ENCODE assay signal across 9 cellular contexts in genomic region chr16:14399397-14400284, GRCh38.
DNase-seq lines count a peak whose midpoint lies in the region; ATAC-seq and TF ChIP-seq lines count a peak whose summit lies in the region.
"Had no signal": no experiment of that assay in that cellular context is flagged by ENCODE, and none has a peak within 500 bp of the region (broad histone marks: within the 10 kb centered on the region; RNA-seq: fewer than 3 reads in every experiment).

No MANE protein-coding gene starts in this region.

- H3K56ac ChIP-seq in IMR-90 (ENCODE audit: extremely low read depth, insufficient read depth, low read length): no peak overlapping the region

- whole genome bisulfite sequencing in IMR-90 (ENCODE audit: extremely low coverage in 2 of 2, insufficient read length in 1 of 2), 2 experiments: 69% methylated on average over 9 of the region's 25 CpGs; no CpG with 5 or more reads in 1 of the 2 experiments
- 82 to 83% methylated on average over 24 to 25 of the region's 25 CpGs for WGBS in body of pancreas, 2 donors
- 70% methylated on average over 16 of the region's 25 CpGs for WGBS in right lobe of liver (ENCODE audit: insufficient coverage, low coverage, low lambda C conversion rate, missing lambda C conversion rate)
- 60 to 78% (median 63%) methylated on average over 20 to 25 of the region's 25 CpGs for WGBS in stomach, 5 donors

- TF ChIP-seq EP300 in stomach (IDR thresholded peaks at IDR 0.05): no peak

- H3K4me1 ChIP-seq in IMR-90 (ENCODE audit: control insufficient read depth, insufficient read depth, low read length) (peaks cover 8% of the 10 kb centered on the region), body of pancreas (peaks cover 9% of the 10 kb centered on the region), right lobe of liver (no peaks in the 10 kb centered on the region), stomach (peaks cover 0 to 14% (median 4%) of the 10 kb centered on the region in 4 donors)

- in situ Hi-C loops in IMR-90 (cut with MboI; ENCODE audit: low sequenced_read_pairs): loop anchor here (10.0 kb wide), 1 partner anchor 95 kb away; no protein-coding TSS in a partner anchor

- H3K4me3 ChIP-seq in IMR-90 (ENCODE audit: insufficient read depth, low read depth, low read length) (no peak overlapping the region), body of pancreas (no peak overlapping the region), right lobe of liver (no peak overlapping the region), stomach (no peak overlapping the region), WERI-Rb-1 (ENCODE audit: low read depth, low read length) (no peak overlapping the region)

- H2BK120ac ChIP-seq in IMR-90 (ENCODE audit: low read depth, low read length): peak overlapping the region; percentile 81

- CTCF ChIA-PET in IMR-90 (lab: Yijun Ruan, JAX): no interaction called here

- TF ChIP-seq CTCF in IMR-90 (conservative IDR thresholded peaks at IDR 0.05; ENCODE audit: low read depth, low read length): no peak
- TF ChIP-seq CTCF in body of pancreas (IDR thresholded peaks at IDR 0.05): no peak
- no peak for TF ChIP-seq CTCF in right lobe of liver (IDR thresholded peaks at IDR 0.05)
- no peak for TF ChIP-seq CTCF in stomach (IDR thresholded peaks at IDR 0.05)
- no peak for TF ChIP-seq CTCF in WERI-Rb-1 (IDR thresholded peaks at IDR 0.05; ENCODE audit: low read depth, low read length)

- H3K79me1 ChIP-seq in IMR-90 (ENCODE audit: low read depth in 1 of 2, low read length in 2 of 2): no peaks in the 10 kb centered on the region

- peak overlapping the region; percentile 38 for H3K4me2 ChIP-seq in IMR-90 (ENCODE audit: low read depth, low read length)

- POLR2A ChIA-PET in IMR-90 (lab: Charles Lee; ENCODE audit: unreplicated experiment): no interaction called here

- intact Hi-C loops in IMR-90 (cut with micrococcal nuclease) (no loop called here), body of pancreas (cut with DNase I) (loop anchor here (10.0 kb wide), 1 partner anchor 65 kb away; no protein-coding TSS in a partner anchor), right lobe of liver (cut with DNase I) (no loop called here), stomach (cut with DNase I; ENCODE audit: low total_unique reads) (no loop called here)

- H3K9me1 ChIP-seq in IMR-90 (ENCODE audit: insufficient read depth, low read length): 0 out of 2 replicates have a peak, but pooled peaks cover 5% of the 10 kb centered on the region

- peak overlapping the region; percentile 58 for H4K5ac ChIP-seq in IMR-90 (ENCODE audit: low read depth, low read length)

- peak overlapping the region; percentile 69 for H4K91ac ChIP-seq in IMR-90 (ENCODE audit: insufficient read depth, low read depth, low read length)

- TF ChIP-seq RAD21 in IMR-90 (IDR thresholded peaks at IDR 0.05; ENCODE audit: low read length): no peak

- H2BK15ac ChIP-seq in IMR-90 (ENCODE audit: low read depth, low read length): peak overlapping the region; percentile 10; the same call in 2 of the 3 replicates

- peak overlapping the region; percentile 78 for H2BK20ac ChIP-seq in IMR-90 (ENCODE audit: low read depth, low read length)

- H3K23ac ChIP-seq in IMR-90 (ENCODE audit: low read depth, low read length): peak overlapping the region; percentile 26; the same call in 1 of the 2 replicates

- DNase-seq in IMR-90 (peak; percentile 62), body of pancreas (peak in 2 of 4 donors; percentile 20 to 57), right lobe of liver (peak in 1 of 3 donors; percentile 33), NCI-H1417 treated with DMSO at 0.1 percent for 48 hours (lab: John Stamatoyannopoulos, UW) (no peak), stomach (no peak), WERI-Rb-1 (no peak)
- DNase-seq in stimulated activated CD4-positive, alpha-beta T cell treated with anti-CD3 and anti-CD28 coated beads, Interleukin-4, amount 100 ng/mL, for 1 hour: no peak
- DNase-seq: naive B cell had no signal

- no TSS peak for BruUV-seq in IMR-90 (replicated peaks; lab: Mats Ljungman, UMichigan)

- peak overlapping the region; percentile 51 for H2AFZ ChIP-seq in IMR-90 (replicated peaks; ENCODE audit: low read length, poor library complexity)

- no peaks in the 10 kb centered on the region for H3K9me3 ChIP-seq in IMR-90 (ENCODE audit: control insufficient read depth, insufficient read depth, low read length)
- no peaks in the 10 kb centered on the region for H3K9me3 ChIP-seq in body of pancreas
- no peaks in the 10 kb centered on the region for H3K9me3 ChIP-seq in right lobe of liver
- no peaks in the 10 kb centered on the region for H3K9me3 ChIP-seq in stomach
- no peaks in the 10 kb centered on the region for H3K9me3 ChIP-seq in WERI-Rb-1 (ENCODE audit: severe bottlenecking)

- H2AK5ac ChIP-seq in IMR-90 (ENCODE audit: low read depth, low read length): peak overlapping the region; percentile 53; the same call in 1 of the 2 replicates

- peak overlapping the region; percentile 61 for H3K18ac ChIP-seq in IMR-90 (ENCODE audit: low read depth, low read length)

- ATAC-seq in GM18868 (IDR thresholded peaks at IDR 0.05; ENCODE audit: unreplicated experiment) (peak; percentile 97), IMR-90 (ENCODE audit: low read depth) (peak; percentile 93), body of pancreas (peak; percentile 58), right lobe of liver (peak; percentile 47 to 93 (median 73))

- H2BK5ac ChIP-seq in IMR-90 (ENCODE audit: low read depth, low read length, poor library complexity, severe bottlenecking): peak overlapping the region; percentile 56

- peak overlapping the region; percentile 82 for H3K4ac ChIP-seq in IMR-90 (ENCODE audit: low read depth, low read length)

- no peaks in the 10 kb centered on the region for H4K20me1 ChIP-seq in IMR-90 (ENCODE audit: insufficient read depth, low read length)

- no peak overlapping the region for H3K9ac ChIP-seq in IMR-90 (ENCODE audit: low read depth, low read length)

- dilution Hi-C loops in IMR-90 (cut with HindIII; ENCODE audit: low sequenced_read_pairs, unreplicated experiment): no loop called here

- H3K14ac ChIP-seq in IMR-90 (replicated peaks; ENCODE audit: low read depth, low read length): peak overlapping the region; percentile 64

- no peaks in the 10 kb centered on the region for H3K27me3 ChIP-seq in IMR-90 (ENCODE audit: control insufficient read depth, insufficient read depth, low read length)
- H3K27me3 ChIP-seq in body of pancreas: no peaks in the 10 kb centered on the region
- H3K27me3 ChIP-seq in right lobe of liver: no peaks in the 10 kb centered on the region
- no peaks in the 10 kb centered on the region for H3K27me3 ChIP-seq in stomach
- no peaks in the 10 kb centered on the region for H3K27me3 ChIP-seq in WERI-Rb-1 (ENCODE audit: insufficient read depth, low read depth, severe bottlenecking)

- H3K27ac ChIP-seq in IMR-90 (ENCODE audit: insufficient read depth, low read length) (peak overlapping the region; percentile 58), body of pancreas (no peak overlapping the region), right lobe of liver (no peak overlapping the region), stomach (peak overlapping the region in 1 of 5 donors; percentile 14), WERI-Rb-1 (no peak overlapping the region)

- H4K8ac ChIP-seq in IMR-90 (ENCODE audit: low read depth in 2 of 2, low read length in 2 of 2): peak overlapping the region; percentile 25 to 69; a peak in 2 of 4 replicates

- no peak for TF ChIP-seq POLR2A in IMR-90 (IDR thresholded peaks at IDR 0.05; ENCODE audit: low read depth, low read length)
- no peak for TF ChIP-seq POLR2A in body of pancreas (IDR thresholded peaks at IDR 0.05)
- no peak for TF ChIP-seq POLR2A in right lobe of liver (IDR thresholded peaks at IDR 0.05)
- TF ChIP-seq POLR2A in stomach (IDR thresholded peaks at IDR 0.05): no peak

- peak overlapping the region; percentile 3 for H2AK9ac ChIP-seq in IMR-90 (replicated peaks; ENCODE audit: low read depth, low read length, poor library complexity)

- no peaks in the 10 kb centered on the region for H3K36me3 ChIP-seq in IMR-90 (ENCODE audit: control insufficient read depth, insufficient read depth, low read length)
- H3K36me3 ChIP-seq in body of pancreas (replicated peaks in 1 of 2; ENCODE audit: insufficient read depth in 1 of 2, low read depth in 2 of 2): no peaks in the 10 kb centered on the region
- no peaks in the 10 kb centered on the region for H3K36me3 ChIP-seq in right lobe of liver
- H3K36me3 ChIP-seq in stomach: no peaks in the 10 kb centered on the region
- no peaks in the 10 kb centered on the region for H3K36me3 ChIP-seq in WERI-Rb-1

TF ChIP-seq in IMR-90, 13 proteins besides CTCF, POLR2A, EP300 and RAD21 (continues in another document):
- TF ChIP-seq, protein P1, sequence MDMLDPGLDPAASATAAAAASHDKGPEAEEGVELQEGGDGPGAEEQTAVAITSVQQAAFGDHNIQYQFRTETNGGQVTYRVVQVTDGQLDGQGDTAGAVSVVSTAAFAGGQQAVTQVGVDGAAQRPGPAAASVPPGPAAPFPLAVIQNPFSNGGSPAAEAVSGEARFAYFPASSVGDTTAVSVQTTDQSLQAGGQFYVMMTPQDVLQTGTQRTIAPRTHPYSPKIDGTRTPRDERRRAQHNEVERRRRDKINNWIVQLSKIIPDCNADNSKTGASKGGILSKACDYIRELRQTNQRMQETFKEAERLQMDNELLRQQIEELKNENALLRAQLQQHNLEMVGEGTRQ (IDR thresholded peaks at IDR 0.05; ENCODE audit: low read depth, low read length): no peak
- TF ChIP-seq CHD1 (IDR thresholded peaks at IDR 0.05; ENCODE audit: low read depth, low read length): no peak
- no peak for TF ChIP-seq BHLHE40 (IDR thresholded peaks at IDR 0.05; ENCODE audit: low read depth, low read length)
- no peak for TF ChIP-seq MXI1 (IDR thresholded peaks at IDR 0.05; ENCODE audit: borderline replicate concordance, low read depth, low read length)
- TF ChIP-seq MAZ (IDR thresholded peaks at IDR 0.05; ENCODE audit: borderline replicate concordance, low read depth, low read length): no peak
- no peak for TF ChIP-seq MAFK (IDR thresholded peaks at IDR 0.05; ENCODE audit: low read depth, low read length)
- no peak for TF ChIP-seq NFE2L2 (IDR thresholded peaks at IDR 0.05; ENCODE audit: low read depth, low read length)
- TF ChIP-seq CEBPB (IDR thresholded peaks at IDR 0.05; ENCODE audit: low read depth, low read length): 0 out of 2 replicates have a peak, but pooled peaks have one; percentile 5
- no peak for TF ChIP-seq SMC3 (IDR thresholded peaks at IDR 0.05; ENCODE audit: low read depth, low read length)
- TF ChIP-seq RCOR1 (IDR thresholded peaks at IDR 0.05; ENCODE audit: insufficient replicate concordance, low read length): peak; percentile 11
- TF ChIP-seq FOS (IDR thresholded peaks at IDR 0.05; ENCODE audit: low read depth, low read length): peak; percentile 70
- TF ChIP-seq RFX5 (IDR thresholded peaks at IDR 0.05; ENCODE audit: low read depth, low read length): no peak
